16 cellular contexts compared by ENCODE assay signal in genomic region chr6:139711714-139712585, GRCh38.
DNase-seq lines count a peak whose midpoint lies in the region; ATAC-seq, FAIRE-seq and TF ChIP-seq lines count a peak whose summit lies in the region.
"Had no signal": no experiment of that assay in that cellular context is flagged by ENCODE, and none has a peak within 500 bp of the region (broad histone marks: within the 10 kb centered on the region; RNA-seq: fewer than 3 reads in every experiment).

No MANE protein-coding gene starts in this region.

- dilution Hi-C loops in keratinocyte (cut with MboI; ENCODE audit: extremely low pct_ligation_motif_present, low sequenced_read_pairs): no loop called here

- TF ChIP-seq CTCF in astrocyte of the spinal cord (IDR thresholded peaks at IDR 0.05; ENCODE audit: low read depth, low read length) (no peak), keratinocyte (optimal IDR thresholded peaks at IDR 0.05 in 1 of 3, IDR thresholded peaks at IDR 0.05 in 1 of 3, conservative IDR thresholded peaks at IDR 0.05 in 1 of 3; ENCODE audit: extremely low read depth in 1 of 3, insufficient read depth in 2 of 3, low read length in 3 of 3) (no peak), vagina (IDR thresholded peaks at IDR 0.05) (no peak)

- H3K9me3 ChIP-seq in keratinocyte (ENCODE audit: control insufficient read depth, low read depth, low read length) (no peaks in the 10 kb centered on the region), vagina (no peaks in the 10 kb centered on the region)

- H3K27ac ChIP-seq in keratinocyte (ENCODE audit: control insufficient read depth, insufficient read depth, low read length) (no peak overlapping the region), vagina (no peak overlapping the region)
- H3K27ac ChIP-seq: HL-60 had no signal

- H3K4me1 ChIP-seq in keratinocyte (ENCODE audit: control insufficient read depth, extremely low read depth, insufficient read depth, low read length) (peaks cover 33% of the 10 kb centered on the region), vagina (peaks cover 14% of the 10 kb centered on the region)

- H3K79me2 ChIP-seq in keratinocyte (ENCODE audit: control insufficient read depth, insufficient read depth, low read length): no peaks in the 10 kb centered on the region

- no peak overlapping the region for H3K4me2 ChIP-seq in keratinocyte (ENCODE audit: control insufficient read depth, extremely low read depth, insufficient read depth, low read depth, low read length)

- no peak overlapping the region for H2AFZ ChIP-seq in keratinocyte (ENCODE audit: control insufficient read depth, low read length)

- H3K9me1 ChIP-seq in keratinocyte (ENCODE audit: control insufficient read depth, extremely low read depth, insufficient read depth, low read length): no peaks in the 10 kb centered on the region

- no peak overlapping the region for H3K9ac ChIP-seq in keratinocyte (ENCODE audit: control insufficient read depth, extremely low read depth, insufficient read depth, low read length)

- in situ Hi-C loops in astrocyte of the spinal cord (cut with HindIII; ENCODE audit: low sequenced_read_pairs): no loop called here
- in situ Hi-C loops in KBM-7 (cut with MboI; ENCODE audit: low pct_unique_long_range_greater_than_20kb, low sequenced_read_pairs): no loop called here

- FAIRE-seq in keratinocyte (lab: Jason Lieb, UNC): peak; percentile 84
- FAIRE-seq: TTC549 had no signal

- H3K27me3 ChIP-seq in keratinocyte (ENCODE audit: control insufficient read depth, extremely low read depth, insufficient read depth, low read length) (no peaks in the 10 kb centered on the region), vagina (no peaks in the 10 kb centered on the region)

- intact Hi-C loops in vagina (cut with DNase I): no loop called here

- no peaks in the 10 kb centered on the region for H4K20me1 ChIP-seq in keratinocyte (ENCODE audit: control insufficient read depth, extremely low read depth, insufficient read depth, low read length)

- peak; percentile 86 for DNase-seq in ELR (ENCODE audit: low read depth)
- peak; percentile 13 for DNase-seq in MV-4-11 (lab: John Stamatoyannopoulos, UW)
- DNase-seq in astrocyte of the spinal cord (ENCODE audit: low read depth, low spot score): peak; percentile 25
- DNase-seq in keratinocyte (ENCODE audit: low read depth, low spot score): peak; percentile 19
- DNase-seq in KBM-7: no peak
- DNase-seq in vagina (ENCODE audit: extremely low spot score in 2 of 2): no peak
- DNase-seq: activated CD8-positive, alpha-beta memory T cell treated with anti-CD3 and anti-CD28 coated beads for 24 hours; activated gamma-delta T cell; islet precursor cell; NCI-H2107; NK-92 treated with Interleukin-12 subunit alpha and Interleukin-12 subunit beta, amount 100 ng/mL, for 24 hours; substantia nigra had no signal

- H3K36me3 ChIP-seq in keratinocyte (ENCODE audit: control insufficient read depth in 2 of 2, extremely low read depth in 1 of 2, insufficient read depth in 2 of 2, low read length in 2 of 2): no peaks in the 10 kb centered on the region
- no peaks in the 10 kb centered on the region for H3K36me3 ChIP-seq in vagina

- H3K4me3 ChIP-seq in astrocyte of the spinal cord (ENCODE audit: low read depth, low read length): no peak overlapping the region
- H3K4me3 ChIP-seq in keratinocyte (ENCODE audit: control insufficient read depth in 2 of 3, extremely low read depth in 1 of 3, insufficient read depth in 2 of 3, low read depth in 1 of 3, low read length in 3 of 3): no peak overlapping the region
- H3K4me3 ChIP-seq in vagina: no peak overlapping the region

- TF ChIP-seq POLR2A in vagina (IDR thresholded peaks at IDR 0.05): no peak

- no peak for ATAC-seq in GM18907 (IDR thresholded peaks at IDR 0.05; ENCODE audit: unreplicated experiment)
- ATAC-seq in GM21737 (IDR thresholded peaks at IDR 0.05; ENCODE audit: unreplicated experiment): no peak

Comparison
In these comparisons a context has a peak if more than half of its experiments do, and no peak if none do; other contexts are left out.
1. DNase-seq: peak in ELR (single experiment), MV-4-11 (single experiment), astrocyte of the spinal cord (single experiment) and keratinocyte (single experiment); none in KBM-7 (single experiment) and vagina (0 of 2).